In genomic region chr3:54951405-54951804, GRCh38 we compare ENCODE assay signal across 9 cellular contexts. TPM values are rescaled to one million over a fixed set of nuclear protein-coding genes. Genes with fewer than 3 reads are reported as not detected.
DNase-seq lines count a peak whose midpoint lies in the region; ATAC-seq, FAIRE-seq and TF ChIP-seq lines count a peak whose summit lies in the region.
"Had no signal": no experiment of that assay in that cellular context is flagged by ENCODE, and none has a peak within 500 bp of the region (broad histone marks: within the 10 kb centered on the region; RNA-seq: fewer than 3 reads in every experiment).

No MANE protein-coding gene starts in this region.

- no peak overlapping the region for H2BK15ac ChIP-seq in neuronal stem cell (ENCODE audit: low read length)

- no CpG with 5 or more reads among the region's 8 CpGs for WGBS in neuronal stem cell (ENCODE audit: extremely low coverage in 2 of 2, insufficient read length in 2 of 2, insufficient replicate concordance in 1 of 2), 2 donors

- no peak overlapping the region for H3K27ac Mint-ChIP-seq in stimulated activated naive CD8-positive, alpha-beta T cell treated with anti-CD3 and anti-CD28 coated beads, Interleukin-15, amount 100 ng/mL, for 72 hours
- H3K27ac Mint-ChIP-seq: memory B cell had no signal

- no peak overlapping the region for H3K18ac ChIP-seq in neuronal stem cell (ENCODE audit: low read length)

- no peak for TF ChIP-seq POLR2A in H54 (IDR thresholded peaks at IDR 0.05; ENCODE audit: low read depth, low read length)

- H3K4me1 Mint-ChIP-seq in stimulated activated naive CD8-positive, alpha-beta T cell treated with anti-CD3 and anti-CD28 coated beads, Interleukin-15, amount 100 ng/mL, for 72 hours: no peaks in the 10 kb centered on the region
- H3K4me1 Mint-ChIP-seq: memory B cell had no signal

- H3K27ac ChIP-seq in fibroblast of lung (ENCODE audit: insufficient read depth, low read length) (no peak overlapping the region), neuronal stem cell (replicated peaks; ENCODE audit: low read length) (no peak overlapping the region)

- H3K23ac ChIP-seq in neuronal stem cell (ENCODE audit: low read depth, low read length, poor library complexity): no peak overlapping the region

- H3K4ac ChIP-seq in neuronal stem cell (ENCODE audit: low read length): no peak overlapping the region

- H3K79me2 ChIP-seq in fibroblast of lung (ENCODE audit: control insufficient read depth, insufficient read depth, low read length): no peaks in the 10 kb centered on the region

- H3K36me3 ChIP-seq in fibroblast of lung (ENCODE audit: control insufficient read depth, insufficient read depth, low read length) (no peaks in the 10 kb centered on the region), neuronal stem cell (replicated peaks in 1 of 2; ENCODE audit: control insufficient read depth in 2 of 2, insufficient read depth in 2 of 2, low read length in 2 of 2) (no peaks in the 10 kb centered on the region)

- H3K4me1 ChIP-seq in fibroblast of lung (ENCODE audit: control insufficient read depth, extremely low read depth, insufficient read depth, low read length) (peaks cover 15% of the 10 kb centered on the region), neuronal stem cell (ENCODE audit: control insufficient read depth in 2 of 2, insufficient read depth in 1 of 2, low read depth in 1 of 2, low read length in 2 of 2) (peaks cover 10 to 12% of the 10 kb centered on the region in 2 donors)

- H3K9me3 ChIP-seq in fibroblast of lung (ENCODE audit: control insufficient read depth, insufficient read depth, low read depth, low read length): no peaks in the 10 kb centered on the region
- no peaks in the 10 kb centered on the region for H3K9me3 ChIP-seq in neuronal stem cell (replicated peaks in 1 of 2; ENCODE audit: control insufficient read depth in 2 of 2, insufficient read depth in 1 of 2, low read depth in 1 of 2, low read length in 2 of 2)

- H3K27me3 ChIP-seq in fibroblast of lung (ENCODE audit: control insufficient read depth, insufficient read depth, low read length) (no peaks in the 10 kb centered on the region), neuronal stem cell (ENCODE audit: control insufficient read depth in 3 of 3, insufficient read depth in 3 of 3, low read depth in 1 of 3, low read length in 3 of 3) (no peaks in the 10 kb centered on the region)

- no peaks in the 10 kb centered on the region for H3K9me3 Mint-ChIP-seq in stimulated activated naive CD8-positive, alpha-beta T cell treated with anti-CD3 and anti-CD28 coated beads, Interleukin-15, amount 100 ng/mL, for 72 hours

- H3K9ac ChIP-seq in fibroblast of lung (ENCODE audit: insufficient read depth, low read length): no peak overlapping the region
- H3K9ac ChIP-seq in neuronal stem cell (ENCODE audit: low read depth, low read length, poor library complexity): no peak overlapping the region

- no peak overlapping the region for H3K4me2 ChIP-seq in fibroblast of lung (ENCODE audit: extremely low read depth, insufficient read depth, low read length)
- H3K4me2 ChIP-seq in neuronal stem cell (ENCODE audit: insufficient read depth, low read length, poor library complexity, severe bottlenecking): no peak overlapping the region

- H2AFZ ChIP-seq in fibroblast of lung (ENCODE audit: low read length): no peak overlapping the region
- no peak overlapping the region for H2AFZ ChIP-seq in neuronal stem cell (ENCODE audit: low read length)

- H4K8ac ChIP-seq in neuronal stem cell (ENCODE audit: low read depth, low read length): no peak overlapping the region

- no peaks in the 10 kb centered on the region for H4K20me1 ChIP-seq in fibroblast of lung (ENCODE audit: control insufficient read depth, extremely low read depth, insufficient read depth, low read length)

- no peak overlapping the region for H3K14ac ChIP-seq in neuronal stem cell (ENCODE audit: low read length)

- peak; percentile 79 to 85 for TF ChIP-seq CTCF in fibroblast of lung (conservative IDR thresholded peaks at IDR 0.05 in 1 of 2, IDR thresholded peaks at IDR 0.05 in 1 of 2; ENCODE audit: low read depth in 1 of 2, low read length in 2 of 2)

- no peak overlapping the region for H4K91ac ChIP-seq in neuronal stem cell (ENCODE audit: low read depth, low read length, poor library complexity)

- no peak overlapping the region for H3K4me3 Mint-ChIP-seq in stimulated activated naive CD8-positive, alpha-beta T cell treated with anti-CD3 and anti-CD28 coated beads, Interleukin-15, amount 100 ng/mL, for 72 hours
- H3K4me3 Mint-ChIP-seq: memory B cell had no signal

- no peak for ATAC-seq in stimulated activated naive CD8-positive, alpha-beta T cell treated with anti-CD3 and anti-CD28 coated beads, Interleukin-15, amount 100 ng/mL, for 72 hours

- DNase-seq in H54 (ENCODE audit: insufficient read length, low spot score) (peak; percentile 65), RPMI7951 (ENCODE audit: low read depth) (peak; percentile 95), fibroblast of lung (ENCODE audit: low read depth in 2 of 2) (peak; percentile 90 to 93), neuronal stem cell (ENCODE audit: low spot score) (peak; percentile 36), KG1 (lab: John Stamatoyannopoulos, UW) (no peak), foreskin melanocyte (no peak), NCI-H2029 (lab: John Stamatoyannopoulos, UW) (no peak)
- DNase-seq in stimulated activated naive CD8-positive, alpha-beta T cell treated with anti-CD3 and anti-CD28 coated beads, Interleukin-15, amount 100 ng/mL, for 72 hours: no peak

- no peak overlapping the region for H2BK5ac ChIP-seq in neuronal stem cell (ENCODE audit: low read length)

- H3K4me3 ChIP-seq in fibroblast of lung (replicated peaks in 1 of 4; ENCODE audit: control extremely low read depth in 1 of 4, insufficient read depth in 1 of 4, low read depth in 3 of 4, low read length in 4 of 4) (no peak overlapping the region), neuronal stem cell (ENCODE audit: low read length in 2 of 2) (no peak overlapping the region)

- H2AK5ac ChIP-seq in neuronal stem cell (ENCODE audit: low read depth, low read length): no peak overlapping the region

- no peaks in the 10 kb centered on the region for H3K79me1 ChIP-seq in neuronal stem cell (ENCODE audit: low read depth, low read length)

- no peaks in the 10 kb centered on the region for H3K27me3 Mint-ChIP-seq in stimulated activated naive CD8-positive, alpha-beta T cell treated with anti-CD3 and anti-CD28 coated beads, Interleukin-15, amount 100 ng/mL, for 72 hours
- H3K27me3 Mint-ChIP-seq: memory B cell had no signal

- H2BK120ac ChIP-seq in neuronal stem cell (ENCODE audit: low read depth, low read length): no peak overlapping the region

- no peak for FAIRE-seq in H54 (lab: Jason Lieb, UNC)

- no peak overlapping the region for H2BK12ac ChIP-seq in neuronal stem cell (ENCODE audit: low read length)

RNA-seq across cellular contexts. Expression of gene LRTM1, which starts 23.5 kb away (rescaled TPM):
- 1.6 and 2.2 TPM in 2 replicates for total RNA-seq in RPMI7951 (2014; rRNA removed; shearing (Covaris generic))
- not detected in 2 replicates for total RNA-seq in fibroblast of lung
- polyA plus RNA-seq in fibroblast of lung: 0.43 TPM in 1 of 2 replicates, not detected in the other
- 0.15 TPM in 1 of 2 replicates, not detected in the other for polyA plus RNA-seq in fibroblast of lung (2012)
- not detected in 2 replicates for polyA minus RNA-seq in fibroblast of lung (ENCODE audit: low replicate concordance)
- not detected for polyA plus RNA-seq in neuronal stem cell (2013, experiment 1 of 2)
- not detected for polyA plus RNA-seq in neuronal stem cell (2013, experiment 2 of 2)

Comparison
In these comparisons a context has a peak if more than half of its experiments do, and no peak if none do; other contexts are left out.
1. DNase-seq: peak in H54 (single experiment), RPMI7951 (single experiment), fibroblast of lung (2 of 2) and neuronal stem cell (single experiment); none in stimulated activated naive CD8-positive, alpha-beta T cell treated with anti-CD3 and anti-CD28 coated beads, Interleukin-15, amount 100 ng/mL, for 72 hours (0 of 2), KG1 (single experiment), foreskin melanocyte (single experiment) and NCI-H2029 (single experiment).